Comparison of ENCODE assay signal across 1 cellular context in genomic region chr1:54332781-54333585, GRCh38.
TF ChIP-seq lines count a peak whose summit lies in the region.

No MANE protein-coding gene starts in this region.

TF ChIP-seq in H1, 55 proteins besides CTCF, POLR2A, EP300 and RAD21:
- no peak for TF ChIP-seq CHD1 (IDR thresholded peaks at IDR 0.05; ENCODE audit: low read depth, low read length)
- no peak for TF ChIP-seq TCF12 (IDR thresholded peaks at IDR 0.05; ENCODE audit: low read depth, low read length)
- no peak for TF ChIP-seq CTBP2 (IDR thresholded peaks at IDR 0.05; ENCODE audit: borderline replicate concordance, insufficient read depth, insufficient read length, low read length)
- TF ChIP-seq ATF3 (IDR thresholded peaks at IDR 0.05; ENCODE audit: insufficient read depth, low read depth, low read length), result no peak
- TF ChIP-seq KDM4A (IDR thresholded peaks at IDR 0.05; ENCODE audit: low read depth, low read length, severe bottlenecking), result no peak
- no peak for TF ChIP-seq NANOG (IDR thresholded peaks at IDR 0.05; ENCODE audit: insufficient read depth, low read depth, low read length, poor library complexity, severe bottlenecking)
- no peak for TF ChIP-seq BCL11A (IDR thresholded peaks at IDR 0.05; ENCODE audit: low read depth in 2 of 2, low read length in 2 of 2)
- TF ChIP-seq KDM5A (IDR thresholded peaks at IDR 0.05; ENCODE audit: low read length), result no peak
- TF ChIP-seq SP4 (IDR thresholded peaks at IDR 0.05; ENCODE audit: low read length), result no peak
- no peak for TF ChIP-seq RFX5 (IDR thresholded peaks at IDR 0.05; ENCODE audit: borderline replicate concordance, low read depth, low read length)
- TF ChIP-seq KDM1A (IDR thresholded peaks at IDR 0.05; ENCODE audit: borderline replicate concordance, low read length), result no peak
- no peak for TF ChIP-seq RNF2 (IDR thresholded peaks at IDR 0.05; ENCODE audit: borderline replicate concordance, low read depth, low read length, missing control alignments, poor library complexity, severe bottlenecking)
- TF ChIP-seq SUZ12 (IDR thresholded peaks at IDR 0.05; ENCODE audit: low read length), result no peak
- TF ChIP-seq CBX8 (IDR thresholded peaks at IDR 0.05; ENCODE audit: borderline replicate concordance, low read depth, low read length), result no peak
- no peak for TF ChIP-seq TEAD4 (IDR thresholded peaks at IDR 0.05; ENCODE audit: low read depth, low read length)
- TF ChIP-seq HDAC6 (IDR thresholded peaks at IDR 0.05; ENCODE audit: low read depth, low read length), result no peak
- TF ChIP-seq SP1 (IDR thresholded peaks at IDR 0.05; ENCODE audit: low read depth, low read length), result no peak
- no peak for TF ChIP-seq RXRA (IDR thresholded peaks at IDR 0.05; ENCODE audit: insufficient read depth, low read depth, low read length)
- TF ChIP-seq POLR2AphosphoS5 (IDR thresholded peaks at IDR 0.05; ENCODE audit: low read depth, low read length), result no peak; the same call in 1 of the 2 replicates
TF ChIP-seq in H1: peak in this region for 0.
